In the genomic region with DNA sequence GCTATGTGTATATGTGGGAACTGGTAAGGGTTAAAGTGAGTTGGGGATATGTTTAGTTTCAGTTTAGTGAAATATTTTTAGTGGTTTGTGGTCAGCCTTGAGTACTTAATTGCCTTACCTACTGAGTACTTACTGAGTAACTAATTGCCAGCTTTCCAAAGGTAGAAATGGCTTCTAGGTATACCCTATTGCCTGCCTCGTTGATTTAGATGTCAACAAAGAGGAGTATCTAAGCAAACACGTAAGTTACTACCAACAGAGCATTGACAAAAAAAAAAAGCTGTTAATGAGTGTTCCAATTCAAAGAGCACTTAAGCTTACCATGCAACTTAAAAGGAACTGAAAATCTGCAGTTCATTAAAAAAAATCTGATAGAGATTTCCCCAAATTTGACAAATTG, we compare ENCODE assay signal across 11 cellular contexts. TPM values are rescaled to one million over a fixed set of nuclear protein-coding genes. Genes with fewer than 3 reads are reported as not detected.
DNase-seq lines count a peak whose midpoint lies in the region; ATAC-seq and TF ChIP-seq lines count a peak whose summit lies in the region.
"Had no signal": no experiment of that assay in that cellular context is flagged by ENCODE, and none has a peak within 500 bp of the region (broad histone marks: within the 10 kb centered on the region; RNA-seq: fewer than 3 reads in every experiment).

No MANE protein-coding gene starts in this region.

- H3K36me3 Mint-ChIP-seq in activated T-helper 1 cell treated with anti-CD3 and anti-CD28 coated beads, Interleukin-12 subunit alpha, Interleukin-12 subunit beta, Interleukin-2, Interleukin-4 antibody, amounts not matched to agents 30 ng/mL and 10 ng/mL and 1 ng/mL, durations not matched to agents 14 hours and 24 hours and 36 hours (ENCODE audit: low read depth) = no peaks in the 10 kb centered on the region
- H3K36me3 Mint-ChIP-seq in HFFc6 (ENCODE audit: low read depth) = no peaks in the 10 kb centered on the region
- H3K36me3 Mint-ChIP-seq: CD8-positive, alpha-beta T cell had no signal

- peak; percentile 58 for DNase-seq in DMS53 treated with DMSO at 0.1 percent for 48 hours (lab: John Stamatoyannopoulos, UW; ENCODE audit: unreplicated experiment)
- DNase-seq in GM19240 (ENCODE audit: insufficient read length, low spot score) = peak; percentile 1
- DNase-seq in NCI-H345 treated with DMSO at 0.1 percent for 48 hours (lab: John Stamatoyannopoulos, UW; ENCODE audit: unreplicated experiment) = peak; percentile 27
- no peak for DNase-seq in foreskin melanocyte
- no peak for DNase-seq in activated T-helper 1 cell treated with anti-CD3 and anti-CD28 coated beads, Interleukin-12 subunit alpha, Interleukin-12 subunit beta, Interleukin-2, Interleukin-4 antibody, amounts not matched to agents 30 ng/mL and 10 ng/mL and 1 ng/mL, durations not matched to agents 14 hours and 24 hours and 36 hours (ENCODE audit: low spot score)
- DNase-seq in HFFc6 = no peak
- no peak for DNase-seq in NCI-H524 treated with DMSO at 0.1 percent for 48 hours (lab: John Stamatoyannopoulos, UW)
- DNase-seq: CD8-positive, alpha-beta T cell had no signal

- H3K27ac Mint-ChIP-seq in activated T-helper 1 cell treated with anti-CD3 and anti-CD28 coated beads, Interleukin-12 subunit alpha, Interleukin-12 subunit beta, Interleukin-2, Interleukin-4 antibody, amounts not matched to agents 30 ng/mL and 10 ng/mL and 1 ng/mL, durations not matched to agents 14 hours and 24 hours and 36 hours = no peak overlapping the region
- no peak overlapping the region for H3K27ac Mint-ChIP-seq in HFFc6
- H3K27ac Mint-ChIP-seq: CD8-positive, alpha-beta T cell had no signal

- ATAC-seq in HG02970 (IDR thresholded peaks at IDR 0.05; ENCODE audit: low FRiP score, unreplicated experiment) = peak; percentile 99
- ATAC-seq: CD8-positive, alpha-beta T cell had no signal

- H3K4me1 Mint-ChIP-seq in activated T-helper 1 cell treated with anti-CD3 and anti-CD28 coated beads, Interleukin-12 subunit alpha, Interleukin-12 subunit beta, Interleukin-2, Interleukin-4 antibody, amounts not matched to agents 30 ng/mL and 10 ng/mL and 1 ng/mL, durations not matched to agents 14 hours and 24 hours and 36 hours (ENCODE audit: low read depth) = no peaks in the 10 kb centered on the region
- no peaks in the 10 kb centered on the region for H3K4me1 Mint-ChIP-seq in HFFc6 (ENCODE audit: low read depth)

- no peak for TF ChIP-seq CTCF in HFFc6 (IDR thresholded peaks at IDR 0.05)

- peaks cover 4% of the 10 kb centered on the region for H3K27me3 Mint-ChIP-seq in activated T-helper 1 cell treated with anti-CD3 and anti-CD28 coated beads, Interleukin-12 subunit alpha, Interleukin-12 subunit beta, Interleukin-2, Interleukin-4 antibody, amounts not matched to agents 30 ng/mL and 10 ng/mL and 1 ng/mL, durations not matched to agents 14 hours and 24 hours and 36 hours (ENCODE audit: insufficient read depth)
- H3K27me3 Mint-ChIP-seq in HFFc6 (ENCODE audit: insufficient read depth) = no peaks in the 10 kb centered on the region

- intact Hi-C loops in activated T-helper 1 cell treated with anti-CD3 and anti-CD28 coated beads, Interleukin-12 subunit alpha, Interleukin-12 subunit beta, Interleukin-2, Interleukin-4 antibody, amounts not matched to agents 30 ng/mL and 10 ng/mL and 1 ng/mL, durations not matched to agents 14 hours and 24 hours and 36 hours (cut with micrococcal nuclease) = loop anchor here (5.0 kb wide), 1 partner anchor 336 kb away; no protein-coding TSS in a partner anchor

- H3K4me3 Mint-ChIP-seq in activated T-helper 1 cell treated with anti-CD3 and anti-CD28 coated beads, Interleukin-12 subunit alpha, Interleukin-12 subunit beta, Interleukin-2, Interleukin-4 antibody, amounts not matched to agents 30 ng/mL and 10 ng/mL and 1 ng/mL, durations not matched to agents 14 hours and 24 hours and 36 hours = no peak overlapping the region
- no peak overlapping the region for H3K4me3 Mint-ChIP-seq in HFFc6
- H3K4me3 Mint-ChIP-seq: CD8-positive, alpha-beta T cell had no signal

- no peaks in the 10 kb centered on the region for H3K9me3 Mint-ChIP-seq in activated T-helper 1 cell treated with anti-CD3 and anti-CD28 coated beads, Interleukin-12 subunit alpha, Interleukin-12 subunit beta, Interleukin-2, Interleukin-4 antibody, amounts not matched to agents 30 ng/mL and 10 ng/mL and 1 ng/mL, durations not matched to agents 14 hours and 24 hours and 36 hours
- H3K9me3 Mint-ChIP-seq in HFFc6 = peaks cover 8% of the 10 kb centered on the region

RNA-seq across cellular contexts. Expression of gene ATP10B, which starts 8.8 kb away (rescaled TPM):
- not detected in 2 replicates for total RNA-seq in activated T-helper 1 cell treated with anti-CD3 and anti-CD28 coated beads, Interleukin-12 subunit alpha, Interleukin-12 subunit beta, Interleukin-2, Interleukin-4 antibody, amounts not matched to agents 30 ng/mL and 10 ng/mL and 1 ng/mL, durations not matched to agents 14 hours and 24 hours and 36 hours
- total RNA-seq in HFFc6 (2021; fragmentation: NEBNext Ultra II Directional; extraction: Animal tissue kit (Norgen Biotek cat#: 25700)) = not detected
- total RNA-seq: CD8-positive, alpha-beta T cell; fibroblast of lung; SJSA1 had no signal

Comparison
In these comparisons a context has a peak if more than half of its experiments do, and no peak if none do; other contexts are left out.
1. DNase-seq: peak in DMS53 treated with DMSO at 0.1 percent for 48 hours (single experiment), GM19240 (single experiment) and NCI-H345 treated with DMSO at 0.1 percent for 48 hours (single experiment); none in foreskin melanocyte (single experiment), activated T-helper 1 cell treated with anti-CD3 and anti-CD28 coated beads, Interleukin-12 subunit alpha, Interleukin-12 subunit beta, Interleukin-2, Interleukin-4 antibody, amounts not matched to agents 30 ng/mL and 10 ng/mL and 1 ng/mL, durations not matched to agents 14 hours and 24 hours and 36 hours (single experiment), HFFc6 (single experiment) and NCI-H524 treated with DMSO at 0.1 percent for 48 hours (single experiment).